In genomic region chr9:131397100-131397790, GRCh38 we compare ENCODE assay signal across 8 cellular contexts. TPM values are rescaled to one million over a fixed set of nuclear protein-coding genes. Genes with fewer than 3 reads are reported as not detected.
A peak's percentile ranks its signal among the peaks of the same experiment; 100 is the strongest.
DNase-seq lines count a peak whose midpoint lies in the region; ATAC-seq lines count a peak whose summit lies in the region.

No MANE protein-coding gene starts in this region.

- H3K4me1 ChIP-seq in iPS-18a (ENCODE audit: control insufficient read depth, low read depth, low read length) = peaks cover 38% of the 10 kb centered on the region

- no peaks in the 10 kb centered on the region for H3K9me3 Mint-ChIP-seq in activated CD4-positive, alpha-beta T cell treated with anti-CD3 and anti-CD28 coated beads, Interleukin-2, amount 10 ng/mL, durations not matched to agents 7 days and 5 days
- no peaks in the 10 kb centered on the region for H3K9me3 Mint-ChIP-seq in activated CD4-positive, alpha-beta memory T cell treated with anti-CD3 and anti-CD28 coated beads, Interleukin-2, amount 10 ng/mL, durations not matched to agents 7 days and 5 days

- H3K9me3 ChIP-seq in iPS-18a (ENCODE audit: control insufficient read depth, low read depth, low read length) = no peaks in the 10 kb centered on the region

- H3K4me3 Mint-ChIP-seq in activated CD4-positive, alpha-beta T cell treated with anti-CD3 and anti-CD28 coated beads, Interleukin-2, amount 10 ng/mL, durations not matched to agents 7 days and 5 days = peak overlapping the region; percentile 92
- peak overlapping the region; percentile 81 for H3K4me3 Mint-ChIP-seq in activated CD4-positive, alpha-beta memory T cell treated with anti-CD3 and anti-CD28 coated beads, Interleukin-2, amount 10 ng/mL, durations not matched to agents 7 days and 5 days

- H3K4me1 Mint-ChIP-seq in activated CD4-positive, alpha-beta T cell treated with anti-CD3 and anti-CD28 coated beads, Interleukin-2, amount 10 ng/mL, durations not matched to agents 7 days and 5 days = peaks cover 73% of the 10 kb centered on the region
- H3K4me1 Mint-ChIP-seq in activated CD4-positive, alpha-beta memory T cell treated with anti-CD3 and anti-CD28 coated beads, Interleukin-2, amount 10 ng/mL, durations not matched to agents 7 days and 5 days = peaks cover 74% of the 10 kb centered on the region

- peak overlapping the region; percentile 74 for H3K4me3 ChIP-seq in iPS-18a (ENCODE audit: low read length)

- POLR2A ChIA-PET in activated CD4-positive, alpha-beta T cell treated with anti-CD3 and anti-CD28 coated beads, Interleukin-2, amount 10 ng/mL, durations not matched to agents 7 days and 5 days (lab: Charles Lee) = interaction anchor here (0.6 to 0.8 kb wide), 2 partner anchors 10 to 24 kb away, joined by 3 to 4 read pairs; no protein-coding TSS in a partner anchor
- POLR2A ChIA-PET in activated CD4-positive, alpha-beta memory T cell treated with anti-CD3 and anti-CD28 coated beads, Interleukin-2, amount 10 ng/mL, durations not matched to agents 7 days and 5 days (lab: Charles Lee) = interaction anchor here (1.2 to 5.9 kb wide), 9 partner anchors 8 to 272 kb away, joined by 3 to 42 read pairs (median 5); partner anchors contain the start of gene NUP214

- peak overlapping the region; percentile 95 for H3K27ac Mint-ChIP-seq in activated CD4-positive, alpha-beta T cell treated with anti-CD3 and anti-CD28 coated beads, Interleukin-2, amount 10 ng/mL, durations not matched to agents 7 days and 5 days
- H3K27ac Mint-ChIP-seq in activated CD4-positive, alpha-beta memory T cell treated with anti-CD3 and anti-CD28 coated beads, Interleukin-2, amount 10 ng/mL, durations not matched to agents 7 days and 5 days = peak overlapping the region; percentile 88

- no peak for DNase-seq in activated CD4-positive, alpha-beta T cell treated with anti-CD3 and anti-CD28 coated beads, Interleukin-2, amount 10 ng/mL, durations not matched to agents 7 days and 5 days
- no peak for DNase-seq in activated CD4-positive, alpha-beta T cell treated with anti-CD3 and anti-CD28 coated beads for 4 hours
- DNase-seq in activated CD4-positive, alpha-beta memory T cell treated with anti-CD3 and anti-CD28 coated beads, Interleukin-2, amount 10 ng/mL, durations not matched to agents 7 days and 5 days = no peak
- DNase-seq in globus pallidus (ENCODE audit: low spot score) = no peak

- H3K27me3 Mint-ChIP-seq in activated CD4-positive, alpha-beta T cell treated with anti-CD3 and anti-CD28 coated beads, Interleukin-2, amount 10 ng/mL, durations not matched to agents 7 days and 5 days = no peaks in the 10 kb centered on the region
- no peaks in the 10 kb centered on the region for H3K27me3 Mint-ChIP-seq in activated CD4-positive, alpha-beta memory T cell treated with anti-CD3 and anti-CD28 coated beads, Interleukin-2, amount 10 ng/mL, durations not matched to agents 7 days and 5 days

- ATAC-seq in HG03045 (IDR thresholded peaks at IDR 0.05; ENCODE audit: unreplicated experiment) (no peak), GM18519 (IDR thresholded peaks at IDR 0.05; ENCODE audit: low FRiP score, unreplicated experiment) (no peak)

- H3K27ac ChIP-seq in iPS-18a (ENCODE audit: low read length) (peak overlapping the region; percentile 63), temporal lobe (ENCODE audit: low read depth, low read length) (peak overlapping the region; percentile 27)

- CTCF ChIA-PET in activated CD4-positive, alpha-beta T cell treated with anti-CD3 and anti-CD28 coated beads, Interleukin-2, amount 10 ng/mL, durations not matched to agents 7 days and 5 days (lab: Charles Lee) = interaction anchor here (0.6 to 1.6 kb wide), 7 partner anchors 9 to 1379 kb away, joined by 3 to 10 read pairs (median 3); no protein-coding TSS in a partner anchor
- CTCF ChIA-PET in activated CD4-positive, alpha-beta memory T cell treated with anti-CD3 and anti-CD28 coated beads, Interleukin-2, amount 10 ng/mL, durations not matched to agents 7 days and 5 days (lab: Charles Lee) = interaction anchor here (0.7 to 3.6 kb wide), 9 partner anchors 10 to 333 kb away, joined by 3 to 20 read pairs (median 4); no protein-coding TSS in a partner anchor

- H3K9ac ChIP-seq in iPS-18a (ENCODE audit: low read length) = peak overlapping the region; percentile 32

- H3K36me3 ChIP-seq in iPS-18a (ENCODE audit: control insufficient read depth, low read depth, low read length) = no peaks in the 10 kb centered on the region

- H3K36me3 Mint-ChIP-seq in activated CD4-positive, alpha-beta T cell treated with anti-CD3 and anti-CD28 coated beads, Interleukin-2, amount 10 ng/mL, durations not matched to agents 7 days and 5 days (ENCODE audit: low read depth) = peaks cover 49% of the 10 kb centered on the region
- peaks cover 19% of the 10 kb centered on the region for H3K36me3 Mint-ChIP-seq in activated CD4-positive, alpha-beta memory T cell treated with anti-CD3 and anti-CD28 coated beads, Interleukin-2, amount 10 ng/mL, durations not matched to agents 7 days and 5 days (ENCODE audit: low read depth)

- H3K27me3 ChIP-seq in iPS-18a (ENCODE audit: control insufficient read depth, insufficient read depth, low read length) = no peaks in the 10 kb centered on the region

RNA-seq across cellular contexts. Expression of gene PRRC2B, which starts 3.4 kb away (rescaled TPM):
- 100 to 1,000 TPM; 281 to 303 TPM for total RNA-seq in activated CD4-positive, alpha-beta T cell treated with anti-CD3 and anti-CD28 coated beads, Interleukin-2, amount 10 ng/mL, durations not matched to agents 7 days and 5 days
- 100 to 1,000 TPM; 178 to 190 TPM for total RNA-seq in activated CD4-positive, alpha-beta memory T cell treated with anti-CD3 and anti-CD28 coated beads, Interleukin-2, amount 10 ng/mL, durations not matched to agents 7 days and 5 days
- 259 TPM for total RNA-seq in temporal lobe
